In genomic region chr15:74841761-74842385, GRCh38 we compare ENCODE assay signal across 1 cellular context.
TF ChIP-seq lines count a peak whose summit lies in the region.

No MANE protein-coding gene starts in this region.

TF ChIP-seq in IMR-90, 13 proteins besides CTCF, POLR2A, EP300 and RAD21:
- TF ChIP-seq ELK1 (IDR thresholded peaks at IDR 0.05; ENCODE audit: borderline replicate concordance, low read depth, low read length) (no peak), MAZ (IDR thresholded peaks at IDR 0.05; ENCODE audit: borderline replicate concordance, low read depth, low read length) (no peak), BHLHE40 (IDR thresholded peaks at IDR 0.05; ENCODE audit: low read depth, low read length) (no peak), RCOR1 (IDR thresholded peaks at IDR 0.05; ENCODE audit: insufficient replicate concordance, low read length) (no peak), MAFK (IDR thresholded peaks at IDR 0.05; ENCODE audit: low read depth, low read length) (no peak), CEBPB (IDR thresholded peaks at IDR 0.05; ENCODE audit: low read depth, low read length) (no peak), RFX5 (IDR thresholded peaks at IDR 0.05; ENCODE audit: low read depth, low read length) (no peak), MXI1 (IDR thresholded peaks at IDR 0.05; ENCODE audit: borderline replicate concordance, low read depth, low read length) (no peak), SMC3 (IDR thresholded peaks at IDR 0.05; ENCODE audit: low read depth, low read length) (no peak), FOS (IDR thresholded peaks at IDR 0.05; ENCODE audit: low read depth, low read length) (no peak), CHD1 (IDR thresholded peaks at IDR 0.05; ENCODE audit: low read depth, low read length) (no peak), NFE2L2 (IDR thresholded peaks at IDR 0.05; ENCODE audit: low read depth, low read length) (no peak), USF2 (IDR thresholded peaks at IDR 0.05; ENCODE audit: low read depth, low read length) (no peak)
